ENCODE assay signal across 11 cellular contexts in the genomic region with DNA sequence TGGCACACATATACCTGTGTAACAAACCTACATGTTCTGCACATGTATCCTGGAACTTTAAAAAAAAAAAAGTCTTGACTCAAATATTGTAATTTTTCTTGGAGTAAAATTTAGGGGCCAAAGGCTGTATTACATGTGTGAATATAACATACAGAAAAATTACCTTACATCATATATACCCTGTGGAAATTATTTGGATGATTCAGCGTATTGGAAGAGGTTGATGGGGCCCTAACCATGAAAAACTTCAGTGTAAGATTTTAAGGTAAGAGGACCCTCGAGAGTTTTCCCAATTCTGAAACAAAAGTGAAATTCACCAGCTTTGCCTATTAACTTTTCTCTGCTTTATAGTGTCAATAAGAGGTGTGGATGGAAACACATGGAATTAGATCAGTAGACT.
"Had no signal": no experiment of that assay in that cellular context is flagged by ENCODE, and none has a peak within 500 bp of the region (broad histone marks: within the 10 kb centered on the region; RNA-seq: fewer than 3 reads in every experiment).

No MANE protein-coding gene starts in this region.

- H2AFZ ChIP-seq: GM23248, GM23338 had no signal

- H3K9ac ChIP-seq: GM23248 had no signal

- ATAC-seq: GM23338, HCT116 had no signal

- H3K27ac ChIP-seq: GM23248 had no signal

- H3K4me3 ChIP-seq: GM23248, GM23338, HAP-1 had no signal

- DNase-seq: GM23248, GOT3, H7, H9, HCEC 1CT, HFFc6 had no signal

- H3K4me2 ChIP-seq: GM23338 had no signal

- H3K9me3 ChIP-seq: HAP-1 had no signal

- H3K36me3 ChIP-seq: HAP-1 had no signal

- FAIRE-seq: H1, H54 had no signal
